Comparison of ENCODE assay signal across 29 cellular contexts in genomic region chr7:48635796-48636195, GRCh38.
"Had no signal": no experiment of that assay in that cellular context is flagged by ENCODE, and none has a peak within 500 bp of the region (broad histone marks: within the 10 kb centered on the region; RNA-seq: fewer than 3 reads in every experiment).

No MANE protein-coding gene starts in this region.

- H3K27ac ChIP-seq: brain microvascular endothelial cell, cardiac muscle cell, Peyer's patch, SJSA1 had no signal

- ATAC-seq: activated CD8-positive, alpha-beta T cell treated with anti-CD3 and anti-CD28 coated beads for 36 hours; activated T-cell treated with anti-CD3 and anti-CD28 coated beads, Interleukin-2, amount 50 U/mL, for 72 hours; activated T-helper 17 cell treated with anti-CD3 and anti-CD28 coated beads, Interleukin-2, amount 50 U/mL, for 72 hours had no signal

- H3K4me3 ChIP-seq: cardiac muscle cell, MG63, Peyer's patch, SJSA1 had no signal

- H3K27me3 ChIP-seq: brain microvascular endothelial cell, cardiac muscle cell, MG63, Peyer's patch, SJSA1 had no signal

- H3K9me3 ChIP-seq: MG63, Peyer's patch, SJSA1, SK-N-SH had no signal

- H3K36me3 ChIP-seq: brain microvascular endothelial cell, cardiac muscle cell, MG63, Peyer's patch, SJSA1 had no signal

- DNase-seq: activated CD4-positive, alpha-beta T cell treated with anti-CD3 and anti-CD28 coated beads, Interleukin-2, amount 10 ng/mL, durations not matched to agents 24 days and 14 days; activated CD4-positive, alpha-beta T cell treated with anti-CD3 and anti-CD28 coated beads, Interleukin-2, amount 50 U/mL, for 4 hours; activated CD8-positive, alpha-beta T cell treated with anti-CD3 and anti-CD28 coated beads for 36 hours; activated effector memory CD4-positive, alpha-beta T cell treated with anti-CD3 and anti-CD28 coated beads, Interleukin-2, amount 50 U/mL, for 16 hours; activated naive CD4-positive, alpha-beta T cell; activated naive CD4-positive, alpha-beta T cell treated with anti-CD3 and anti-CD28 coated beads, Interleukin-2, amount 50 U/mL, for 16 hours; activated naive CD8-positive, alpha-beta T cell treated with anti-CD3 and anti-CD28 coated beads for 36 hours; activated T-cell treated with anti-CD3 and anti-CD28 coated beads, Interleukin-2, amount 50 U/mL, for 1 hour; activated T-cell treated with anti-CD3 and anti-CD28 coated beads, Interleukin-2, amount 50 U/mL, for 72 hours; amniotic stem cell; aorta; brain microvascular endothelial cell; Karpas-422; KBM-7; NCI-H1048; NCI-H1417; NCI-H146; NCI-H187; NCI-H2081; NCI-H2171 treated with DMSO at 0.1 percent for 48 hours; NCI-H226; NCI-H446 treated with DMSO at 0.1 percent for 48 hours; NK-92 treated with Interleukin-12 subunit alpha and Interleukin-12 subunit beta, amount 100 ng/mL, for 24 hours; Peyer's patch; SK-N-SH had no signal

- H3K4me1 ChIP-seq: Peyer's patch had no signal
